Comparison of ENCODE assay signal across 1 cellular context in the genomic region with DNA sequence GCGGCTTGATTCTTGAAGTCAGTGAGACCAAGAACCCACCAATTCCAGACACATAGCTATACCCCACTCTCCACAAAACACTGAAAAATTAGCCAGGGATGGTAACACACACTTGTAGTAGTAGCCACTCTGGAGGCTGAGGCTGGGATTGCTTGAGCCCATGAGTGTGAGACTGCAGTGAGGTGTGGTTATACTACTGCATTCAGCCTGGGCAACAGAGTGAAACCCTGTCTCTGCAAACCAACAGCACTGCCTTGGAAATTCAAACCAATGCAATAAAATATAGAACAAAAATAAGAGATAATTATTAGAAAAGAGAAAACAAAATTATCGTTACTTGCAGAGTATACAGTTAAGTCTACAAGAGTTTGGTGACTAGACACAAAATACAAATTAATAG.
TF ChIP-seq lines count a peak whose summit lies in the region.

No MANE protein-coding gene starts in this region.

TF ChIP-seq in SK-N-SH treated with all-trans-retinoic acid at 6 μM for 48 hours, 23 proteins besides CTCF, POLR2A, EP300 and RAD21:
- TF ChIP-seq, protein P1, sequence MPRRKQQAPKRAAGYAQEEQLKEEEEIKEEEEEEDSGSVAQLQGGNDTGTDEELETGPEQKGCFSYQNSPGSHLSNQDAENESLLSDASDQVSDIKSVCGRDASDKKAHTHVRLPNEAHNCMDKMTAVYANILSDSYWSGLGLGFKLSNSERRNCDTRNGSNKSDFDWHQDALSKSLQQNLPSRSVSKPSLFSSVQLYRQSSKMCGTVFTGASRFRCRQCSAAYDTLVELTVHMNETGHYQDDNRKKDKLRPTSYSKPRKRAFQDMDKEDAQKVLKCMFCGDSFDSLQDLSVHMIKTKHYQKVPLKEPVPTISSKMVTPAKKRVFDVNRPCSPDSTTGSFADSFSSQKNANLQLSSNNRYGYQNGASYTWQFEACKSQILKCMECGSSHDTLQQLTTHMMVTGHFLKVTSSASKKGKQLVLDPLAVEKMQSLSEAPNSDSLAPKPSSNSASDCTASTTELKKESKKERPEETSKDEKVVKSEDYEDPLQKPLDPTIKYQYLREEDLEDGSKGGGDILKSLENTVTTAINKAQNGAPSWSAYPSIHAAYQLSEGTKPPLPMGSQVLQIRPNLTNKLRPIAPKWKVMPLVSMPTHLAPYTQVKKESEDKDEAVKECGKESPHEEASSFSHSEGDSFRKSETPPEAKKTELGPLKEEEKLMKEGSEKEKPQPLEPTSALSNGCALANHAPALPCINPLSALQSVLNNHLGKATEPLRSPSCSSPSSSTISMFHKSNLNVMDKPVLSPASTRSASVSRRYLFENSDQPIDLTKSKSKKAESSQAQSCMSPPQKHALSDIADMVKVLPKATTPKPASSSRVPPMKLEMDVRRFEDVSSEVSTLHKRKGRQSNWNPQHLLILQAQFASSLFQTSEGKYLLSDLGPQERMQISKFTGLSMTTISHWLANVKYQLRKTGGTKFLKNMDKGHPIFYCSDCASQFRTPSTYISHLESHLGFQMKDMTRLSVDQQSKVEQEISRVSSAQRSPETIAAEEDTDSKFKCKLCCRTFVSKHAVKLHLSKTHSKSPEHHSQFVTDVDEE (CRISPR knock-in tag; IDR thresholded peaks at IDR 0.05), result no peak
